In genomic region chr1:17265162-17265561, GRCh38 we compare ENCODE assay signal across 32 cellular contexts. TPM values are rescaled to one million over a fixed set of nuclear protein-coding genes. Genes with fewer than 3 reads are reported as not detected.
DNase-seq lines count a peak whose midpoint lies in the region; ATAC-seq and TF ChIP-seq lines count a peak whose summit lies in the region.
"Had no signal": no experiment of that assay in that cellular context is flagged by ENCODE, and none has a peak within 500 bp of the region (broad histone marks: within the 10 kb centered on the region; RNA-seq: fewer than 3 reads in every experiment).

No MANE protein-coding gene starts in this region.

- no peak overlapping the region for H3K27ac ChIP-seq in IMR-90 (ENCODE audit: insufficient read depth, low read length)
- H3K27ac ChIP-seq in epithelial cell of prostate = peak overlapping the region; percentile 59
- no peak overlapping the region for H3K27ac ChIP-seq in osteoblast (ENCODE audit: low read depth, low read length)
- H3K27ac ChIP-seq: cardiac muscle cell, gastroesophageal sphincter, psoas muscle, SJSA1, thyroid gland had no signal

- DNase-seq in EL = peak; percentile 67
- DNase-seq in IMR-90 = peak; percentile 18
- no peak for DNase-seq in epithelial cell of prostate (ENCODE audit: low read depth, low spot score)
- peak; percentile 69 for DNase-seq in osteoblast (ENCODE audit: insufficient read length, low spot score, missing footprints)
- DNase-seq in stimulated activated naive CD8-positive, alpha-beta T cell treated with anti-CD3 and anti-CD28 coated beads, Interleukin-15, Interleukin-2, amounts not matched to agents 100 U/mL and 50 U/mL, for 24 hours = no peak
- DNase-seq in SKM-1 (lab: John Stamatoyannopoulos, UW; ENCODE audit: unreplicated experiment) = no peak
- DNase-seq: activated CD4-positive, CD25-positive, alpha-beta regulatory T cell; activated CD8-positive, alpha-beta T cell treated with anti-CD3 and anti-CD28 coated beads for 36 hours; activated naive CD4-positive, alpha-beta T cell; amniotic stem cell; Calu3; dermis blood vessel endothelial cell; Kasumi-1; NCI-H1092; NCI-H2029; NCI-H345; NCI-H82; nephron progenitor cell; OCI-M1; stimulated activated CD4-positive, alpha-beta T cell treated with anti-CD3 and anti-CD28 coated beads, Interleukin-2, amount 100 ng/mL, for 24 hours; stimulated activated naive CD4-positive, alpha-beta T cell treated with Interleukin-2 at 50 U/mL for 16 hours; thyroid gland had no signal

- no peak overlapping the region for H3K9ac ChIP-seq in IMR-90 (ENCODE audit: low read depth, low read length)

- H3K23ac ChIP-seq in IMR-90 (ENCODE audit: low read depth, low read length) = no peak overlapping the region

- POLR2A ChIA-PET in IMR-90 (lab: Charles Lee; ENCODE audit: unreplicated experiment) = no interaction called here

- H4K5ac ChIP-seq in IMR-90 (ENCODE audit: low read depth, low read length) = no peak overlapping the region

- peak; percentile 84 for ATAC-seq in IMR-90 (ENCODE audit: low read depth)
- no peak for ATAC-seq in stimulated activated naive CD8-positive, alpha-beta T cell treated with anti-CD3 and anti-CD28 coated beads, Interleukin-15, Interleukin-2, amounts not matched to agents 100 U/mL and 50 U/mL, for 24 hours
- ATAC-seq in GM18867 (IDR thresholded peaks at IDR 0.05; ENCODE audit: unreplicated experiment) = no peak
- ATAC-seq: activated CD8-positive, alpha-beta T cell treated with anti-CD3 and anti-CD28 coated beads for 36 hours; gastroesophageal sphincter; psoas muscle had no signal

- H2BK120ac ChIP-seq in IMR-90 (ENCODE audit: low read depth, low read length) = no peak overlapping the region

- H2BK20ac ChIP-seq in IMR-90 (ENCODE audit: low read depth, low read length) = no peak overlapping the region

- no peak overlapping the region for H3K56ac ChIP-seq in IMR-90 (ENCODE audit: extremely low read depth, insufficient read depth, low read length)

- H2AFZ ChIP-seq in IMR-90 (replicated peaks; ENCODE audit: low read length, poor library complexity) = peak overlapping the region; percentile 25
- no peak overlapping the region for H2AFZ ChIP-seq in osteoblast (ENCODE audit: low read length)

- H2AK9ac ChIP-seq in IMR-90 (replicated peaks; ENCODE audit: low read depth, low read length, poor library complexity) = no peak overlapping the region

- no peak overlapping the region for H2BK15ac ChIP-seq in IMR-90 (ENCODE audit: low read depth, low read length)

- CTCF ChIA-PET in IMR-90 (lab: Yijun Ruan, JAX) = no interaction called here

- 100% methylated on average over 1 of the region's 2 CpGs; no CpG with 5 or more reads in 1 of the 2 experiments for WGBS in IMR-90 (ENCODE audit: extremely low coverage in 2 of 2, insufficient read length in 1 of 2), 2 experiments

- no peak for TF ChIP-seq POLR2A in IMR-90 (IDR thresholded peaks at IDR 0.05; ENCODE audit: low read depth, low read length)

- H2AK5ac ChIP-seq in IMR-90 (ENCODE audit: low read depth, low read length) = no peak overlapping the region

- H3K4me1 ChIP-seq in IMR-90 (ENCODE audit: control insufficient read depth, insufficient read depth, low read length) (no peaks in the 10 kb centered on the region), osteoblast (ENCODE audit: insufficient read depth, low read length) (no peaks in the 10 kb centered on the region)
- H3K4me1 ChIP-seq: gastroesophageal sphincter, psoas muscle, thyroid gland had no signal

- no peak overlapping the region for H3K4ac ChIP-seq in IMR-90 (ENCODE audit: low read depth, low read length)

- no TSS peak for BruUV-seq in IMR-90 (replicated peaks; lab: Mats Ljungman, UMichigan)

- H3K9me3 ChIP-seq in IMR-90 (ENCODE audit: control insufficient read depth, insufficient read depth, low read length) (no peaks in the 10 kb centered on the region; the same call in none of the 2 replicates), osteoblast (ENCODE audit: low read depth, low read length) (no peaks in the 10 kb centered on the region)
- H3K9me3 ChIP-seq: psoas muscle, SJSA1, thyroid gland had no signal

- H4K8ac ChIP-seq in IMR-90 (ENCODE audit: low read depth in 2 of 2, low read length in 2 of 2) = no peak overlapping the region

- H3K14ac ChIP-seq in IMR-90 (replicated peaks; ENCODE audit: low read depth, low read length) = no peak overlapping the region

- H2BK5ac ChIP-seq in IMR-90 (ENCODE audit: low read depth, low read length, poor library complexity, severe bottlenecking) = no peak overlapping the region

- H4K20me1 ChIP-seq in IMR-90 (ENCODE audit: insufficient read depth, low read length) (no peaks in the 10 kb centered on the region), osteoblast (ENCODE audit: insufficient read depth, low read length) (no peaks in the 10 kb centered on the region)

- no peaks in the 10 kb centered on the region for H3K36me3 ChIP-seq in IMR-90 (ENCODE audit: control insufficient read depth, insufficient read depth, low read length)
- no peaks in the 10 kb centered on the region for H3K36me3 ChIP-seq in osteoblast (ENCODE audit: insufficient read depth, low read length)
- H3K36me3 ChIP-seq: cardiac muscle cell, gastroesophageal sphincter, thyroid gland had no signal

- H3K4me2 ChIP-seq in IMR-90 (ENCODE audit: low read depth, low read length) (no peak overlapping the region), osteoblast (ENCODE audit: insufficient read depth, low read length) (no peak overlapping the region)

- H3K79me1 ChIP-seq in IMR-90 (ENCODE audit: low read depth in 1 of 2, low read length in 2 of 2) = no peaks in the 10 kb centered on the region

- intact Hi-C loops in IMR-90 (cut with micrococcal nuclease) = no loop called here

- H3K18ac ChIP-seq in IMR-90 (ENCODE audit: low read depth, low read length) = no peak overlapping the region

- H3K79me2 ChIP-seq in osteoblast (ENCODE audit: insufficient read depth, low read length) = no peaks in the 10 kb centered on the region

- no peaks in the 10 kb centered on the region for H3K9me1 ChIP-seq in IMR-90 (ENCODE audit: insufficient read depth, low read length)

- no peak for TF ChIP-seq RAD21 in IMR-90 (IDR thresholded peaks at IDR 0.05; ENCODE audit: low read length)

- H3K4me3 ChIP-seq in IMR-90 (ENCODE audit: insufficient read depth, low read depth, low read length) = no peak overlapping the region
- no peak overlapping the region for H3K4me3 ChIP-seq in osteoblast (ENCODE audit: insufficient read depth, low read length)
- H3K4me3 ChIP-seq: cardiac muscle cell, gastroesophageal sphincter, psoas muscle, SJSA1, thyroid gland had no signal

- H3K27me3 ChIP-seq in IMR-90 (ENCODE audit: control insufficient read depth, insufficient read depth, low read length) (peaks cover 15% of the 10 kb centered on the region), osteoblast (ENCODE audit: insufficient read depth, low read length) (peaks cover 21% of the 10 kb centered on the region)
- H3K27me3 ChIP-seq: cardiac muscle cell, SJSA1, thyroid gland had no signal

- TF ChIP-seq CTCF in IMR-90 (conservative IDR thresholded peaks at IDR 0.05; ENCODE audit: low read depth, low read length) (no peak), osteoblast (IDR thresholded peaks at IDR 0.05; ENCODE audit: extremely low read depth, low read depth, low read length) (no peak)

- dilution Hi-C loops in IMR-90 (cut with HindIII; ENCODE audit: low sequenced_read_pairs, unreplicated experiment) = no loop called here

- no peak overlapping the region for H4K91ac ChIP-seq in IMR-90 (ENCODE audit: insufficient read depth, low read depth, low read length)

- in situ Hi-C loops in IMR-90 (cut with MboI; ENCODE audit: low sequenced_read_pairs) = no loop called here

TF ChIP-seq in IMR-90, 13 proteins besides CTCF, POLR2A, EP300 and RAD21:
- no peak for TF ChIP-seq ELK1 (IDR thresholded peaks at IDR 0.05; ENCODE audit: borderline replicate concordance, low read depth, low read length)
- TF ChIP-seq FOS (IDR thresholded peaks at IDR 0.05; ENCODE audit: low read depth, low read length) = no peak
- TF ChIP-seq RCOR1 (IDR thresholded peaks at IDR 0.05; ENCODE audit: insufficient replicate concordance, low read length) = no peak
- TF ChIP-seq RFX5 (IDR thresholded peaks at IDR 0.05; ENCODE audit: low read depth, low read length) = no peak
- no peak for TF ChIP-seq USF2 (IDR thresholded peaks at IDR 0.05; ENCODE audit: low read depth, low read length)
- no peak for TF ChIP-seq CEBPB (IDR thresholded peaks at IDR 0.05; ENCODE audit: low read depth, low read length)
- no peak for TF ChIP-seq BHLHE40 (IDR thresholded peaks at IDR 0.05; ENCODE audit: low read depth, low read length)

RNA-seq across cellular contexts. Expression of gene PADI3, which starts 16.3 kb away (rescaled TPM):
- not detected in 2 replicates for total RNA-seq in IMR-90 (2012; rRNA removed)
- polyA plus RNA-seq in IMR-90 (2012; rRNA removed) = not detected in 2 replicates
- polyA plus RNA-seq in IMR-90 (2012; cell fraction: cytosol; rRNA removed) = not detected in 2 replicates
- 0.01 and 0.03 TPM in 2 replicates for polyA plus RNA-seq in IMR-90 (2012; cell fraction: nucleus; rRNA removed; ENCODE audit: low replicate concordance)
- not detected in 2 replicates for total RNA-seq in osteoblast
- total RNA-seq: activated CD8-positive, alpha-beta T cell treated with anti-CD3 and anti-CD28 coated beads for 36 hours; dermis blood vessel endothelial cell; epithelial cell of proximal tubule; mononuclear cell; skeletal muscle tissue; thyroid gland had no signal
- polyA plus RNA-seq: BJ, cardiac muscle cell had no signal

RNA-seq across cellular contexts. Expression of gene PADI4, which starts 42.8 kb away (rescaled TPM):
- total RNA-seq in IMR-90 (2012; rRNA removed) = not detected in 2 replicates
- not detected in 2 replicates for polyA plus RNA-seq in IMR-90 (2012; rRNA removed)
- polyA plus RNA-seq in IMR-90 (2012; cell fraction: cytosol; rRNA removed) = not detected in 2 replicates
- not detected in 2 replicates for polyA plus RNA-seq in IMR-90 (2012; cell fraction: nucleus; rRNA removed; ENCODE audit: low replicate concordance)
- not detected in 2 replicates for total RNA-seq in osteoblast
- total RNA-seq: Calu3, cardiac muscle cell, dermis blood vessel endothelial cell, epithelial cell of proximal tubule, G401, SJSA1 had no signal
- polyA plus RNA-seq: BJ, cardiac muscle cell had no signal

Comparison
In these comparisons a context has a peak if more than half of its experiments do, and no peak if none do; other contexts are left out.
1. DNase-seq: peak in EL (single experiment), IMR-90 (single experiment) and osteoblast (single experiment); none in epithelial cell of prostate (single experiment), stimulated activated naive CD8-positive, alpha-beta T cell treated with anti-CD3 and anti-CD28 coated beads, Interleukin-15, Interleukin-2, amounts not matched to agents 100 U/mL and 50 U/mL, for 24 hours (single experiment) and SKM-1 (single experiment).